Comparison of ENCODE assay signal across 11 cellular contexts in the genomic region with DNA sequence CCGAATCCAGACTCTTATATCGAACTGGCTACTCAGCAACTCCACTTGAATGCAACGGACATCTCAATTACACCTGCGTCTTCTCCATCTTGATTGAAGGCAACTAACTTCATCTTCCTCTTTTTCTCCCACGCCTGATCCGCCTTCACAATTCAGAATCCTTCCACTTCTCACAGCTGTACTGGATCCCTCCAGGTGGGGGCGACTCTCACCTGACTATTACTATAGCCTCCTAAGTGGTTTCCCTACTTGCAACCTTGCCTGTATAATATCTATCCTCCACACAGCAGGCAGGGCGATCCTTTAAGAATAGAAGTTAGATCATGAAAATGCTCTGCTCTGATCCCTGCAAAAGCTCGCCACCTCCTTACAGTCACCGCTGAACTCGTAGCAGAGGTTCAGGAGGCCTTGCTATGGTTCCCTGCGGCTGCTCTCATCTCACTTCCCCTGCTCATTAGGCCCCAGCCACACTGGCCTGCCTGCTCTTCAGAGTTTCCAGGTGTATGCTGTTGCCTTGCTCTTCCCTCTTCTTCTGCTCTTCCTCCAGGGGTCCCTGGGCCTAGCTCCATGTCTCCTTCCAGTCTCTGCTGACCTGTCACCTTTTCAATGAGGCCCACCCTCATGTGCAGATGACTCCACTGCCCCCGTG. TPM values are rescaled to one million over a fixed set of nuclear protein-coding genes. Genes with fewer than 3 reads are reported as not detected.
DNase-seq lines count a peak whose midpoint lies in the region; ATAC-seq, FAIRE-seq and TF ChIP-seq lines count a peak whose summit lies in the region.
"Had no signal": no experiment of that assay in that cellular context is flagged by ENCODE, and none has a peak within 500 bp of the region (broad histone marks: within the 10 kb centered on the region; RNA-seq: fewer than 3 reads in every experiment).

No MANE protein-coding gene starts in this region.

- ATAC-seq in Right ventricle myocardium inferior = no peak
- no peak for ATAC-seq in GM18520 (IDR thresholded peaks at IDR 0.05; ENCODE audit: unreplicated experiment)
- ATAC-seq: naive thymus-derived CD8-positive, alpha-beta T cell had no signal

- DNase-seq in left ventricle myocardium inferior (no peak), Right ventricle myocardium inferior (ENCODE audit: missing footprints) (no peak), NCI-H2107 (lab: John Stamatoyannopoulos, UW) (peak; percentile 4), bronchial epithelial cell (ENCODE audit: low read depth) (no peak), transverse colon (peak; percentile 19), globus pallidus (ENCODE audit: low spot score) (no peak), hypothalamus (lab: John Stamatoyannopoulos, UW) (no peak)
- DNase-seq: GF-D8; naive thymus-derived CD8-positive, alpha-beta T cell; NCI-H2171 treated with DMSO at 0.1 percent for 48 hours had no signal

- TF ChIP-seq CTCF in left ventricle myocardium inferior (IDR thresholded peaks at IDR 0.05; ENCODE audit: borderline replicate concordance) = peak; percentile 35
- TF ChIP-seq CTCF in bronchial epithelial cell (IDR thresholded peaks at IDR 0.05; ENCODE audit: insufficient read depth, low read length, severe bottlenecking) = peak; percentile 15
- peak in 2 of 5 experiments; percentile 20 to 29 for TF ChIP-seq CTCF in transverse colon (IDR thresholded peaks at IDR 0.05)

- H3K4me1 ChIP-seq in left ventricle myocardium inferior (peaks cover 19% of the 10 kb centered on the region), transverse colon (no peaks in the 10 kb centered on the region)

- no peak for FAIRE-seq in bronchial epithelial cell (lab: Jason Lieb, UNC)

- H3K9me3 ChIP-seq in left ventricle myocardium inferior (replicated peaks) = no peaks in the 10 kb centered on the region
- no peaks in the 10 kb centered on the region for H3K9me3 ChIP-seq in transverse colon

- peaks cover 8% of the 10 kb centered on the region for H3K36me3 ChIP-seq in left ventricle myocardium inferior
- H3K36me3 ChIP-seq in bronchial epithelial cell (ENCODE audit: control insufficient read depth, insufficient read depth, low read length) = no peaks in the 10 kb centered on the region
- H3K36me3 ChIP-seq in transverse colon = peaks cover 0 to 5% (median 0%) of the 10 kb centered on the region in 4 donors

- H3K27me3 ChIP-seq in left ventricle myocardium inferior (ENCODE audit: low read depth) (no peaks in the 10 kb centered on the region), bronchial epithelial cell (ENCODE audit: control insufficient read depth, insufficient read depth, low read length) (no peaks in the 10 kb centered on the region), transverse colon (no peaks in the 10 kb centered on the region)

- TF ChIP-seq EP300 in transverse colon (IDR thresholded peaks at IDR 0.05; ENCODE audit: low read depth) = no peak

- intact Hi-C loops in left ventricle myocardium inferior (cut with micrococcal nuclease) = no loop called here
- intact Hi-C loops in Right ventricle myocardium inferior (cut with DNase I) = no loop called here
- intact Hi-C loops in transverse colon (cut with DNase I; ENCODE audit: low total_unique reads) = loop anchor here (10.0 kb wide), 1 partner anchor 144 kb away; the partner anchor contains the start of gene ALG5

- H3K27ac ChIP-seq in left ventricle myocardium inferior (replicated peaks) = no peak overlapping the region
- H3K27ac ChIP-seq in transverse colon = no peak overlapping the region

- in situ Hi-C loops in transverse colon (cut with MboI; ENCODE audit: low pct_ligation_motif_present in 1 of 4, low pct_unique_long_range_greater_than_20kb in 1 of 4, low sequenced_read_pairs in 3 of 4) = loop anchor here in 2 of 4 donors (10.0 to 25.0 kb wide), 2 partner anchors 114 to 136 kb away; partner anchors contain the start of gene ALG5 (in 1 of the 2)

- no peak overlapping the region for H3K4me3 ChIP-seq in left ventricle myocardium inferior
- H3K4me3 ChIP-seq in bronchial epithelial cell (ENCODE audit: low read depth, low read length) = no peak overlapping the region
- no peak overlapping the region for H3K4me3 ChIP-seq in transverse colon

- 87 to 88% methylated on average over 12 to 13 of the region's 13 CpGs for WGBS in transverse colon (ENCODE audit: low coverage in 1 of 2), 2 donors

- TF ChIP-seq POLR2A in transverse colon (IDR thresholded peaks at IDR 0.05) = no peak

RNA-seq across cellular contexts. Expression of gene RFXAP, which starts 31.9 kb away (rescaled TPM):
- total RNA-seq in left ventricle myocardium inferior (4.2 TPM), Right ventricle myocardium inferior (2.2 TPM), bronchial epithelial cell (0.53 and 1.5 TPM in 2 replicates), transverse colon (1 to 10 TPM in 3 of 4 donors, under 1 TPM in 1; 0.80 to 5.9 (median 3.7) TPM)

Comparison
In these comparisons a context has a peak if more than half of its experiments do, and no peak if none do; other contexts are left out.
1. DNase-seq: peak in NCI-H2107 (single experiment) and transverse colon (single experiment); none in left ventricle myocardium inferior (single experiment), Right ventricle myocardium inferior (single experiment), bronchial epithelial cell (single experiment), globus pallidus (single experiment) and hypothalamus (0 of 51).